In the genomic region with DNA sequence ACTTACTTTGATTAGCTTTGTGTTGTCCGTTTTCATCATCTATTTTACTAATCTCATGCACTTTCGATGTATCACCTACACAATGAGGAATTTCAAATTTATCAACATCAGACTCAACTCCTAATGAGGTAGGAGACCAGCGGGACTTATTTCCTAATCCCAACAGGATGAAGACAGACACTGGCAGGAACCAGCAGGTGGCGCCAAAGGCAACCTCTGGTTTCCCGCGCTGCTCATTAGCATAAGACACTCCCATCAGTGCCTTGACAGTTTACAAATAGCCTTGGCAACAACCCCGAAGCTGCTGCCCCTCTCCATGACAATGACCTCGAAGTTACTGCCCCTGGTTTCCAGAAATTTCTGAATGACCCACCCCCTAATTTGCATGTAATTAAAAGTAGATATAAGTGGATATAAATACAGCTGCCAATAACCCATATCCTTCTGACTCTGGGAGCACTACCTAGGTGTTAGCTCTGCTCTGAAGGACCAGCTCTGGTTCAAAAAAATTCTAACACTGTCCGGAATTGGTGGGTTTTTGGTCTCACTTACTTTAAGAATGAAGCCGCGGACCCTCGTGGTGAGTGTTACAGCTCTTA, we compare ENCODE assay signal across 8 cellular contexts.
DNase-seq lines count a peak whose midpoint lies in the region; ATAC-seq and TF ChIP-seq lines count a peak whose summit lies in the region.

No MANE protein-coding gene starts in this region.

- CTCF ChIA-PET in Calu3 (lab: Charles Lee): no interaction called here

- no peak overlapping the region for H3K4me3 Mint-ChIP-seq in Calu3 (ENCODE audit: low read depth, unreplicated experiment)

- intact Hi-C loops in Calu3 (cut with micrococcal nuclease; ENCODE audit: unreplicated experiment): no loop called here
- intact Hi-C loops in left ventricle myocardium superior (cut with micrococcal nuclease): no loop called here

- TF ChIP-seq CTCF in Calu3 (IDR thresholded peaks at IDR 0.05; ENCODE audit: unreplicated experiment): no peak

- H3K27me3 Mint-ChIP-seq in Calu3 (ENCODE audit: unreplicated experiment): no peaks in the 10 kb centered on the region

- H3K36me3 Mint-ChIP-seq in Calu3 (ENCODE audit: insufficient read depth, unreplicated experiment): no peaks in the 10 kb centered on the region

- peak; percentile 3 for DNase-seq in Calu3
- peak; percentile 27 for DNase-seq in HuH-7.5 (ENCODE audit: low spot score)
- DNase-seq in activated CD8-positive, alpha-beta memory T cell treated with anti-CD3 and anti-CD28 coated beads, Interleukin-2, amount 50 U/mL, for 48 hours: peak; percentile 78
- peak; percentile 32 for DNase-seq in left ventricle myocardium superior
- DNase-seq in stimulated activated CD8-positive, alpha-beta memory T cell treated with anti-CD3 and anti-CD28 coated beads, Interleukin-15, amount 100 ng/mL, for 48 hours (ENCODE audit: low read depth in 2 of 2): peak; percentile 1 to 8
- no peak for DNase-seq in COR-L47 (lab: John Stamatoyannopoulos, UW)
- DNase-seq in GDM1 (lab: John Stamatoyannopoulos, UW): no peak

- H3K4me1 Mint-ChIP-seq in Calu3 (ENCODE audit: low read depth, unreplicated experiment): no peaks in the 10 kb centered on the region

- ATAC-seq in left ventricle myocardium superior (no peak), GM19397 (IDR thresholded peaks at IDR 0.05; ENCODE audit: unreplicated experiment) (no peak)

- H3K9me3 Mint-ChIP-seq in Calu3 (ENCODE audit: low read depth, unreplicated experiment): peaks cover 9% of the 10 kb centered on the region

- H3K27ac Mint-ChIP-seq in Calu3 (ENCODE audit: unreplicated experiment): no peak overlapping the region

- BruUV-seq in Calu3 (replicated peaks; lab: Mats Ljungman, UMichigan): no TSS peak

Comparison
In these comparisons a context has a peak if more than half of its experiments do, and no peak if none do; other contexts are left out.
1. DNase-seq: peak in Calu3 (single experiment), HuH-7.5 (single experiment), activated CD8-positive, alpha-beta memory T cell treated with anti-CD3 and anti-CD28 coated beads, Interleukin-2, amount 50 U/mL, for 48 hours (single experiment), left ventricle myocardium superior (single experiment) and stimulated activated CD8-positive, alpha-beta memory T cell treated with anti-CD3 and anti-CD28 coated beads, Interleukin-15, amount 100 ng/mL, for 48 hours (2 of 2); none in COR-L47 (single experiment) and GDM1 (single experiment).